In the genomic region with DNA sequence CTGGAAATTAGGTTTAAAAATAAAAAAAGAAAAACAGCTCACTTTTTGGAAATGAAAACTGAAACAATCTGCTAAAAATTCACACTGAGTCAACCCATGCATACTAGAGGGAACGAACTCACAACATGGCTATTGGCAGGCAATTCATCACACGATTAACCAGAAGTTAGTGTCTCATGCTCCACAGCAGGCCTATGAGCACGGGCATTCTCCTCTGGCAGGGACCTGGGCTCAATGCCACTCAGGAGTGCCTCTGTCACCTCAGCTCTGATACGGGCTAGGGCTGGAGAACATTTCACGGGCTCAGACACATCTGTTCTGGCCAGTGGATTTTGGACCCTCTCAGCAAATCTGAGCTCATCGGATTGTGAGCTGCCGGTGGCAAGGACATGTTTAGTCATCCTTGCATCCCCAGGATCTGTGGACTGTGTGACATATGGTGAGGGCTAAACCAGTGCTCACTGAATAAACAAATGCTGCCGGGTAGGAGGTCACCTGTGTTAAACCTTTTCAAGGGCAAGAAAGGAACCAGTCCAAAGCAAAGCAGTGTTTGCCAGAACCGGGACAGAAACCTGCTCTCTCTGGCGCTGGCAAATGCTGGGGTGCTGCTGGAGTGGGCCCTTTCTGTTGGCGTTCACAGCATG, we compare ENCODE assay signal across 1 cellular context.
TF ChIP-seq lines count a peak whose summit lies in the region.

No MANE protein-coding gene starts in this region.

TF ChIP-seq in HepG2, 621 proteins besides CTCF, POLR2A, EP300 and RAD21 (continued from another document and continues in another):
- TF ChIP-seq, protein P1, sequence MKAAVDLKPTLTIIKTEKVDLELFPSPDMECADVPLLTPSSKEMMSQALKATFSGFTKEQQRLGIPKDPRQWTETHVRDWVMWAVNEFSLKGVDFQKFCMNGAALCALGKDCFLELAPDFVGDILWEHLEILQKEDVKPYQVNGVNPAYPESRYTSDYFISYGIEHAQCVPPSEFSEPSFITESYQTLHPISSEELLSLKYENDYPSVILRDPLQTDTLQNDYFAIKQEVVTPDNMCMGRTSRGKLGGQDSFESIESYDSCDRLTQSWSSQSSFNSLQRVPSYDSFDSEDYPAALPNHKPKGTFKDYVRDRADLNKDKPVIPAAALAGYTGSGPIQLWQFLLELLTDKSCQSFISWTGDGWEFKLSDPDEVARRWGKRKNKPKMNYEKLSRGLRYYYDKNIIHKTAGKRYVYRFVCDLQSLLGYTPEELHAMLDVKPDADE (CRISPR knock-in tag; IDR thresholded peaks at IDR 0.05) = no peak
- TF ChIP-seq PTBP1 (IDR thresholded peaks at IDR 0.05; ENCODE audit: low read depth, low read length, poor library complexity, severe bottlenecking) = no peak
- no peak for TF ChIP-seq ZSCAN25 (CRISPR knock-in tag; IDR thresholded peaks at IDR 0.05)
- peak; percentile 93 for TF ChIP-seq GATAD2A (CRISPR knock-in tag; IDR thresholded peaks at IDR 0.05)
- TF ChIP-seq DMAP1 (CRISPR knock-in tag; IDR thresholded peaks at IDR 0.05) = peak; percentile 45; the same call in 1 of the 2 replicates
- peak; percentile 85 for TF ChIP-seq FOXA3 (CRISPR knock-in tag; IDR thresholded peaks at IDR 0.05)
- peak; percentile 46 for TF ChIP-seq STAG1 (CRISPR knock-in tag; IDR thresholded peaks at IDR 0.05)
- no peak for TF ChIP-seq ZNF382 (CRISPR knock-in tag; IDR thresholded peaks at IDR 0.05; ENCODE audit: borderline replicate concordance)
- TF ChIP-seq ZNF550 (CRISPR knock-in tag; IDR thresholded peaks at IDR 0.05; ENCODE audit: borderline replicate concordance) = no peak
- no peak for TF ChIP-seq ZSCAN30 (CRISPR knock-in tag; IDR thresholded peaks at IDR 0.05)
- no peak for TF ChIP-seq ZNF589 (CRISPR knock-in tag; conservative IDR thresholded peaks at IDR 0.05)
- TF ChIP-seq, protein P2, sequence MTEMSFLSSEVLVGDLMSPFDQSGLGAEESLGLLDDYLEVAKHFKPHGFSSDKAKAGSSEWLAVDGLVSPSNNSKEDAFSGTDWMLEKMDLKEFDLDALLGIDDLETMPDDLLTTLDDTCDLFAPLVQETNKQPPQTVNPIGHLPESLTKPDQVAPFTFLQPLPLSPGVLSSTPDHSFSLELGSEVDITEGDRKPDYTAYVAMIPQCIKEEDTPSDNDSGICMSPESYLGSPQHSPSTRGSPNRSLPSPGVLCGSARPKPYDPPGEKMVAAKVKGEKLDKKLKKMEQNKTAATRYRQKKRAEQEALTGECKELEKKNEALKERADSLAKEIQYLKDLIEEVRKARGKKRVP (CRISPR knock-in tag; IDR thresholded peaks at IDR 0.05) = peak in 1 of 2 experiments; percentile 66; a peak in 2 of 4 replicates
- no peak for TF ChIP-seq ZNF367 (CRISPR knock-in tag; IDR thresholded peaks at IDR 0.05; ENCODE audit: borderline replicate concordance)
- peak; percentile 86 for TF ChIP-seq MAFF (IDR thresholded peaks at IDR 0.05; ENCODE audit: low read depth, low read length)
- no peak for TF ChIP-seq RFXANK (CRISPR knock-in tag; IDR thresholded peaks at IDR 0.05)
- TF ChIP-seq ZFYVE20 (CRISPR knock-in tag; IDR thresholded peaks at IDR 0.05; ENCODE audit: borderline replicate concordance, low read depth) = no peak
- TF ChIP-seq, protein P3, sequence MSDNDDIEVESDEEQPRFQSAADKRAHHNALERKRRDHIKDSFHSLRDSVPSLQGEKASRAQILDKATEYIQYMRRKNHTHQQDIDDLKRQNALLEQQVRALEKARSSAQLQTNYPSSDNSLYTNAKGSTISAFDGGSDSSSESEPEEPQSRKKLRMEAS (IDR thresholded peaks at IDR 0.05) = peak; percentile 36; the same call in 1 of the 2 replicates
- peak; percentile 64; the same call in 1 of the 2 replicates for TF ChIP-seq ZNF264 (CRISPR knock-in tag; IDR thresholded peaks at IDR 0.05)
- no peak for TF ChIP-seq ZZZ3 (CRISPR knock-in tag; IDR thresholded peaks at IDR 0.05; ENCODE audit: borderline replicate concordance)
- no peak for TF ChIP-seq ELF4 (CRISPR knock-in tag; IDR thresholded peaks at IDR 0.05; ENCODE audit: borderline replicate concordance)
- TF ChIP-seq, protein P4, sequence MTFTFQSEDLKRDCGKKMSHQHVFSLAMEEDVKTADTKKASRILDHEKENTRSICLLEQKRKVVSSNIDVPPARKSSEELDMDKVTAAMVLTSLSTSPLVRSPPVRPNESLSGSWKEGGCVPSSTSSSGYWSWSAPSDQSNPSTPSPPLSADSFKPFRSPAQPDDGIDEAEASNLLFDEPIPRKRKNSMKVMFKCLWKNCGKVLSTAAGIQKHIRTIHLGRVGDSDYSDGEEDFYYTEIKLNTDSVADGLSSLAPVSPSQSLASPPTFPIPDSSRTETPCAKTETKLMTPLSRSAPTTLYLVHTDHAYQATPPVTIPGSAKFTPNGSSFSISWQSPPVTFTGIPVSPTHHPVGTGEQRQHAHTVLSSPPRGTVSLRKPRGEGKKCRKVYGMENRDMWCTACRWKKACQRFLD (CRISPR knock-in tag; IDR thresholded peaks at IDR 0.05; ENCODE audit: borderline replicate concordance) = no peak
- no peak; the same call in 1 of the 2 replicates for TF ChIP-seq MTA1 (CRISPR knock-in tag; IDR thresholded peaks at IDR 0.05; ENCODE audit: borderline replicate concordance)
- TF ChIP-seq, protein P5, sequence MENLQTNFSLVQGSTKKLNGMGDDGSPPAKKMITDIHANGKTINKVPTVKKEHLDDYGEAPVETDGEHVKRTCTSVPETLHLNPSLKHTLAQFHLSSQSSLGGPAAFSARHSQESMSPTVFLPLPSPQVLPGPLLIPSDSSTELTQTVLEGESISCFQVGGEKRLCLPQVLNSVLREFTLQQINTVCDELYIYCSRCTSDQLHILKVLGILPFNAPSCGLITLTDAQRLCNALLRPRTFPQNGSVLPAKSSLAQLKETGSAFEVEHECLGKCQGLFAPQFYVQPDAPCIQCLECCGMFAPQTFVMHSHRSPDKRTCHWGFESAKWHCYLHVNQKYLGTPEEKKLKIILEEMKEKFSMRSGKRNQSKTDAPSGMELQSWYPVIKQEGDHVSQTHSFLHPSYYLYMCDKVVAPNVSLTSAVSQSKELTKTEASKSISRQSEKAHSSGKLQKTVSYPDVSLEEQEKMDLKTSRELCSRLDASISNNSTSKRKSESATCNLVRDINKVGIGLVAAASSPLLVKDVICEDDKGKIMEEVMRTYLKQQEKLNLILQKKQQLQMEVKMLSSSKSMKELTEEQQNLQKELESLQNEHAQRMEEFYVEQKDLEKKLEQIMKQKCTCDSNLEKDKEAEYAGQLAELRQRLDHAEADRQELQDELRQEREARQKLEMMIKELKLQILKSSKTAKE (CRISPR knock-in tag; IDR thresholded peaks at IDR 0.05; ENCODE audit: borderline replicate concordance) = no peak
- no peak for TF ChIP-seq ZFY (CRISPR knock-in tag; IDR thresholded peaks at IDR 0.05)
- no peak for TF ChIP-seq SP4 (CRISPR knock-in tag; IDR thresholded peaks at IDR 0.05)
- peak; percentile 40; the same call in 1 of the 2 replicates for TF ChIP-seq KDM6A (CRISPR knock-in tag; IDR thresholded peaks at IDR 0.05; ENCODE audit: low read depth)
- peak; percentile 99 for TF ChIP-seq GFI1 (CRISPR knock-in tag; IDR thresholded peaks at IDR 0.05; ENCODE audit: borderline replicate concordance)
- TF ChIP-seq, protein P6, sequence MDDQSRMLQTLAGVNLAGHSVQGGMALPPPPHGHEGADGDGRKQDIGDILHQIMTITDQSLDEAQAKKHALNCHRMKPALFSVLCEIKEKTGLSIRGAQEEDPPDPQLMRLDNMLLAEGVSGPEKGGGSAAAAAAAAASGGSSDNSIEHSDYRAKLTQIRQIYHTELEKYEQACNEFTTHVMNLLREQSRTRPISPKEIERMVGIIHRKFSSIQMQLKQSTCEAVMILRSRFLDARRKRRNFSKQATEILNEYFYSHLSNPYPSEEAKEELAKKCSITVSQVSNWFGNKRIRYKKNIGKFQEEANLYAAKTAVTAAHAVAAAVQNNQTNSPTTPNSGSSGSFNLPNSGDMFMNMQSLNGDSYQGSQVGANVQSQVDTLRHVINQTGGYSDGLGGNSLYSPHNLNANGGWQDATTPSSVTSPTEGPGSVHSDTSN (CRISPR knock-in tag; IDR thresholded peaks at IDR 0.05; ENCODE audit: borderline replicate concordance) = no peak
- TF ChIP-seq ZNF841 (CRISPR knock-in tag; IDR thresholded peaks at IDR 0.05; ENCODE audit: borderline replicate concordance) = no peak
- TF ChIP-seq, protein P7, sequence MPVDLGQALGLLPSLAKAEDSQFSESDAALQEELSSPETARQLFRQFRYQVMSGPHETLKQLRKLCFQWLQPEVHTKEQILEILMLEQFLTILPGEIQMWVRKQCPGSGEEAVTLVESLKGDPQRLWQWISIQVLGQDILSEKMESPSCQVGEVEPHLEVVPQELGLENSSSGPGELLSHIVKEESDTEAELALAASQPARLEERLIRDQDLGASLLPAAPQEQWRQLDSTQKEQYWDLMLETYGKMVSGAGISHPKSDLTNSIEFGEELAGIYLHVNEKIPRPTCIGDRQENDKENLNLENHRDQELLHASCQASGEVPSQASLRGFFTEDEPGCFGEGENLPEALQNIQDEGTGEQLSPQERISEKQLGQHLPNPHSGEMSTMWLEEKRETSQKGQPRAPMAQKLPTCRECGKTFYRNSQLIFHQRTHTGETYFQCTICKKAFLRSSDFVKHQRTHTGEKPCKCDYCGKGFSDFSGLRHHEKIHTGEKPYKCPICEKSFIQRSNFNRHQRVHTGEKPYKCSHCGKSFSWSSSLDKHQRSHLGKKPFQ (CRISPR knock-in tag; IDR thresholded peaks at IDR 0.05; ENCODE audit: insufficient replicate concordance) = no peak
- TF ChIP-seq ELF1 (CRISPR knock-in tag; IDR thresholded peaks at IDR 0.05) = no peak; the same call in 1 of the 2 replicates
- TF ChIP-seq, protein P8, sequence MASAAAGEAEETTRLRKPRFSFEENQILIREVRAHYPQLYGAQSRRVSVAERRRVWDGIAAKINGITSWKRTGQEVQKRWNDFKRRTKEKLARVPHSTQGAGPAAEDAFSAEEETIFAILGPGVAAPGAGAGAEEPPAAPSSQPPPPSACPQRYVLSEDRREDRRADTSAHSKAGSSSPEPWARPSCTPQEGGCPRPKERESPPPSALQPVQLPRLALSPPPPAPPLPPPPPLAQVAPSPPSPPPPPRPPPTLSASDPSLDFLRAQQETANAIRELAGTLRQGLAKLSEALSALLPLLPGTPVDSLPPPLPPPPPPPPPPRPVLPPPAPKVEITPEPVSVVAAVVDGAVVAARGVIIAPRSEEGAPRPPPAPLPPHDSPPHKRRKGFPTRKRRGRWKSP (CRISPR knock-in tag; IDR thresholded peaks at IDR 0.05) = no peak
- TF ChIP-seq ZNF235 (CRISPR knock-in tag; IDR thresholded peaks at IDR 0.05; ENCODE audit: borderline replicate concordance) = no peak
- TF ChIP-seq, protein P9, sequence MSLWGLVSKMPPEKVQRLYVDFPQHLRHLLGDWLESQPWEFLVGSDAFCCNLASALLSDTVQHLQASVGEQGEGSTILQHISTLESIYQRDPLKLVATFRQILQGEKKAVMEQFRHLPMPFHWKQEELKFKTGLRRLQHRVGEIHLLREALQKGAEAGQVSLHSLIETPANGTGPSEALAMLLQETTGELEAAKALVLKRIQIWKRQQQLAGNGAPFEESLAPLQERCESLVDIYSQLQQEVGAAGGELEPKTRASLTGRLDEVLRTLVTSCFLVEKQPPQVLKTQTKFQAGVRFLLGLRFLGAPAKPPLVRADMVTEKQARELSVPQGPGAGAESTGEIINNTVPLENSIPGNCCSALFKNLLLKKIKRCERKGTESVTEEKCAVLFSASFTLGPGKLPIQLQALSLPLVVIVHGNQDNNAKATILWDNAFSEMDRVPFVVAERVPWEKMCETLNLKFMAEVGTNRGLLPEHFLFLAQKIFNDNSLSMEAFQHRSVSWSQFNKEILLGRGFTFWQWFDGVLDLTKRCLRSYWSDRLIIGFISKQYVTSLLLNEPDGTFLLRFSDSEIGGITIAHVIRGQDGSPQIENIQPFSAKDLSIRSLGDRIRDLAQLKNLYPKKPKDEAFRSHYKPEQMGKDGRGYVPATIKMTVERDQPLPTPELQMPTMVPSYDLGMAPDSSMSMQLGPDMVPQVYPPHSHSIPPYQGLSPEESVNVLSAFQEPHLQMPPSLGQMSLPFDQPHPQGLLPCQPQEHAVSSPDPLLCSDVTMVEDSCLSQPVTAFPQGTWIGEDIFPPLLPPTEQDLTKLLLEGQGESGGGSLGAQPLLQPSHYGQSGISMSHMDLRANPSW (CRISPR knock-in tag; IDR thresholded peaks at IDR 0.05; ENCODE audit: borderline replicate concordance) = no peak
- TF ChIP-seq NBN (conservative IDR thresholded peaks at IDR 0.05) = no peak
- TF ChIP-seq MYNN (CRISPR knock-in tag; IDR thresholded peaks at IDR 0.05; ENCODE audit: low read depth) = no peak
- TF ChIP-seq ZFAT (CRISPR knock-in tag; conservative IDR thresholded peaks at IDR 0.05) = no peak
- TF ChIP-seq, protein P10, sequence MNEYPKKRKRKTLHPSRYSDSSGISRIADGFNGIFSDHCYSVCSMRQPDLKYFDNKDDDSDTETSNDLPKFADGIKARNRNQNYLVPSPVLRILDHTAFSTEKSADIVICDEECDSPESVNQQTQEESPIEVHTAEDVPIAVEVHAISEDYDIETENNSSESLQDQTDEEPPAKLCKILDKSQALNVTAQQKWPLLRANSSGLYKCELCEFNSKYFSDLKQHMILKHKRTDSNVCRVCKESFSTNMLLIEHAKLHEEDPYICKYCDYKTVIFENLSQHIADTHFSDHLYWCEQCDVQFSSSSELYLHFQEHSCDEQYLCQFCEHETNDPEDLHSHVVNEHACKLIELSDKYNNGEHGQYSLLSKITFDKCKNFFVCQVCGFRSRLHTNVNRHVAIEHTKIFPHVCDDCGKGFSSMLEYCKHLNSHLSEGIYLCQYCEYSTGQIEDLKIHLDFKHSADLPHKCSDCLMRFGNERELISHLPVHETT (CRISPR knock-in tag; conservative IDR thresholded peaks at IDR 0.05) = no peak
- TF ChIP-seq ZNF792 (CRISPR knock-in tag; IDR thresholded peaks at IDR 0.05) = peak; percentile 69; the same call in 1 of the 2 replicates
- TF ChIP-seq ZNF33A (CRISPR knock-in tag; IDR thresholded peaks at IDR 0.05; ENCODE audit: borderline replicate concordance) = 0 out of 2 replicates have a peak, but pooled peaks have one; percentile 24
- TF ChIP-seq RFX1 (IDR thresholded peaks at IDR 0.05) = no peak
- TF ChIP-seq ZNF549 (CRISPR knock-in tag; IDR thresholded peaks at IDR 0.05) = no peak
- TF ChIP-seq REXO4 (CRISPR knock-in tag; IDR thresholded peaks at IDR 0.05; ENCODE audit: borderline replicate concordance) = no peak
- TF ChIP-seq, protein P11, sequence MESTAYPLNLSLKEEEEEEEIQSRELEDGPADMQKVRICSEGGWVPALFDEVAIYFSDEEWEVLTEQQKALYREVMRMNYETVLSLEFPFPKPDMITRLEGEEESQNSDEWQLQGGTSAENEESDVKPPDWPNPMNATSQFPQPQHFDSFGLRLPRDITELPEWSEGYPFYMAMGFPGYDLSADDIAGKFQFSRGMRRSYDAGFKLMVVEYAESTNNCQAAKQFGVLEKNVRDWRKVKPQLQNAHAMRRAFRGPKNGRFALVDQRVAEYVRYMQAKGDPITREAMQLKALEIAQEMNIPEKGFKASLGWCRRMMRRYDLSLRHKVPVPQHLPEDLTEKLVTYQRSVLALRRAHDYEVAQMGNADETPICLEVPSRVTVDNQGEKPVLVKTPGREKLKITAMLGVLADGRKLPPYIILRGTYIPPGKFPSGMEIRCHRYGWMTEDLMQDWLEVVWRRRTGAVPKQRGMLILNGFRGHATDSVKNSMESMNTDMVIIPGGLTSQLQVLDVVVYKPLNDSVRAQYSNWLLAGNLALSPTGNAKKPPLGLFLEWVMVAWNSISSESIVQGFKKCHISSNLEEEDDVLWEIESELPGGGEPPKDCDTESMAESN (CRISPR knock-in tag; conservative IDR thresholded peaks at IDR 0.05) = 0 out of 2 replicates have a peak, but pooled peaks have one; percentile 56
- TF ChIP-seq SMAD3 (CRISPR knock-in tag; IDR thresholded peaks at IDR 0.05) = no peak
- TF ChIP-seq ZBTB7A (CRISPR knock-in tag; IDR thresholded peaks at IDR 0.05) = no peak
- TF ChIP-seq ZNF879 (CRISPR knock-in tag; IDR thresholded peaks at IDR 0.05) = no peak
- no peak for TF ChIP-seq HOXA5 (CRISPR knock-in tag; IDR thresholded peaks at IDR 0.05)
